ENCODE assay signal across 1 cellular context in genomic region chr7:128653197-128653596, GRCh38. TPM values are rescaled to one million over a fixed set of nuclear protein-coding genes. Genes with fewer than 3 reads are reported as not detected.
"Had no signal": no experiment of that assay in that cellular context is flagged by ENCODE, and none has a peak within 500 bp of the region (broad histone marks: within the 10 kb centered on the region; RNA-seq: fewer than 3 reads in every experiment).

No MANE protein-coding gene starts in this region.

RNA-seq across cellular contexts. Expression of gene GARIN1A, which starts 18.9 kb away (rescaled TPM):
- polyA plus RNA-seq: naive thymus-derived CD4-positive, alpha-beta T cell had no signal
